Comparison of ENCODE assay signal across 19 cellular contexts in the genomic region with DNA sequence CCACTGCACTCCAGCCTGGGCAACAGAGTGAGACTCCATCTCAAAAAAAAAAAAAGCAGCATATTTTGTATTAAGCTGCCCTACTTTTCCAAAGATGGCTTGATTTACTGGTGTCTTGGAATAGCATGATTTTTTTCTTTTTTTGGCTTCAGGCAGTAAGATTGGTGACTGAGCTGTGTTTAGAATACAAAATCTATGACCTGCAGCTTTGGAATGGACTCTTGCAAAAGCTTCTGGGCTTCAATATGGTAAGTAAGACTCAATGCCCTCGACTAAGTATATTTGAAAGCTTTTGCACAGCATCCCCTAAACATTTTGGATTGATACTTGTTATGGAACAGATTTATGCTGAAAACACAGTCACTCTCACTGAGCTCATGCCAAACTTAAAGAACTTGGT.
DNase-seq lines count a peak whose midpoint lies in the region; ATAC-seq and TF ChIP-seq lines count a peak whose summit lies in the region.
"Had no signal": no experiment of that assay in that cellular context is flagged by ENCODE, and none has a peak within 500 bp of the region (broad histone marks: within the 10 kb centered on the region; RNA-seq: fewer than 3 reads in every experiment).

No MANE protein-coding gene starts in this region.

- H3K23ac ChIP-seq in IMR-90 (ENCODE audit: low read depth, low read length) = no peak overlapping the region

- POLR2A ChIA-PET in IMR-90 (lab: Charles Lee; ENCODE audit: unreplicated experiment) = no interaction called here

- H2BK20ac ChIP-seq in IMR-90 (ENCODE audit: low read depth, low read length) = peak overlapping the region; percentile 14; the same call in 1 of the 2 replicates

- no peaks in the 10 kb centered on the region for H4K20me1 ChIP-seq in IMR-90 (ENCODE audit: insufficient read depth, low read length)
- H4K20me1 ChIP-seq: BLaER1 had no signal

- H3K14ac ChIP-seq in IMR-90 (replicated peaks; ENCODE audit: low read depth, low read length) = no peak overlapping the region

- H4K8ac ChIP-seq in IMR-90 (ENCODE audit: low read depth in 2 of 2, low read length in 2 of 2) = no peak overlapping the region; a peak in 1 of 4 replicates

- TF ChIP-seq POLR2A in IMR-90 (IDR thresholded peaks at IDR 0.05; ENCODE audit: low read depth, low read length) = no peak

- peak overlapping the region; percentile 42; the same call in 1 of the 2 replicates for H3K18ac ChIP-seq in IMR-90 (ENCODE audit: low read depth, low read length)

- TF ChIP-seq CTCF in IMR-90 (conservative IDR thresholded peaks at IDR 0.05; ENCODE audit: low read depth, low read length) = no peak
- TF ChIP-seq CTCF in fibroblast of mammary gland (conservative IDR thresholded peaks at IDR 0.05; ENCODE audit: control insufficient read depth, insufficient read depth, low read depth, low read length) = no peak
- no peak for TF ChIP-seq CTCF in thoracic aorta (IDR thresholded peaks at IDR 0.05)

- H3K4me1 ChIP-seq in IMR-90 (ENCODE audit: control insufficient read depth, insufficient read depth, low read length) (peaks cover 7% of the 10 kb centered on the region; the same call in 1 of the 2 replicates), thoracic aorta (ENCODE audit: control insufficient read depth in 1 of 2, low read depth in 2 of 2) (peaks cover 0 to 27% of the 10 kb centered on the region in 2 donors)
- H3K4me1 ChIP-seq: BLaER1 had no signal

- H3K27ac ChIP-seq in IMR-90 (ENCODE audit: insufficient read depth, low read length) (peak overlapping the region; percentile 7; the same call in 1 of the 2 replicates), thoracic aorta (peak overlapping the region; percentile 25 to 27)
- H3K27ac ChIP-seq: BLaER1 had no signal

- no peaks in the 10 kb centered on the region for H3K4me1 Mint-ChIP-seq in activated T-cell treated with anti-CD3 and anti-CD28 coated beads, Interleukin-2, amount 50 U/mL, for 4 hours (ENCODE audit: low read depth)
- H3K4me1 Mint-ChIP-seq: CD8-positive, alpha-beta memory T cell had no signal

- no peak overlapping the region for H2AK5ac ChIP-seq in IMR-90 (ENCODE audit: low read depth, low read length)

- H4K91ac ChIP-seq in IMR-90 (ENCODE audit: insufficient read depth, low read depth, low read length) = no peak overlapping the region

- DNase-seq in AG20443 (ENCODE audit: low spot score) (peak; percentile 18), IMR-90 (peak; percentile 67), fibroblast of mammary gland (ENCODE audit: low read depth) (peak; percentile 5), thoracic aorta (ENCODE audit: low spot score) (no peak)
- DNase-seq in activated T-cell treated with anti-CD3 and anti-CD28 coated beads, Interleukin-2, amount 50 U/mL, for 4 hours = no peak
- DNase-seq: CD8-positive, alpha-beta memory T cell; H7; Karpas-422; NCI-H1930; NCI-H2171; NCI-H446 treated with DMSO at 0.1 percent for 48 hours; NCI-H774 had no signal

- no peak overlapping the region for H3K56ac ChIP-seq in IMR-90 (ENCODE audit: extremely low read depth, insufficient read depth, low read length)

- H3K36me3 Mint-ChIP-seq in activated T-cell treated with anti-CD3 and anti-CD28 coated beads, Interleukin-2, amount 50 U/mL, for 4 hours (ENCODE audit: insufficient read depth) = peaks cover 24% of the 10 kb centered on the region

- H3K4me3 ChIP-seq in IMR-90 (ENCODE audit: insufficient read depth, low read depth, low read length) (no peak overlapping the region), fibroblast of mammary gland (ENCODE audit: control insufficient read depth, low read depth, low read length) (no peak overlapping the region), thoracic aorta (no peak overlapping the region)
- H3K4me3 ChIP-seq: BLaER1 had no signal

- no peak overlapping the region for H2AK9ac ChIP-seq in IMR-90 (replicated peaks; ENCODE audit: low read depth, low read length, poor library complexity)

- no peaks in the 10 kb centered on the region for H3K9me3 ChIP-seq in IMR-90 (ENCODE audit: control insufficient read depth, insufficient read depth, low read length)
- H3K9me3 ChIP-seq in thoracic aorta = no peaks in the 10 kb centered on the region
- H3K9me3 ChIP-seq: BLaER1 had no signal

- TF ChIP-seq RAD21 in IMR-90 (IDR thresholded peaks at IDR 0.05; ENCODE audit: low read length) = no peak

- no CpG with 5 or more reads among the region's 1 CpG for WGBS in IMR-90 (ENCODE audit: extremely low coverage in 2 of 2, insufficient read length in 1 of 2), 2 experiments

- H3K4me2 ChIP-seq in IMR-90 (ENCODE audit: low read depth, low read length) = no peak overlapping the region; the same call in 1 of the 2 replicates
- H3K4me2 ChIP-seq: BLaER1 had no signal

- no peak overlapping the region for H3K4me3 Mint-ChIP-seq in activated T-cell treated with anti-CD3 and anti-CD28 coated beads, Interleukin-2, amount 50 U/mL, for 4 hours
- H3K4me3 Mint-ChIP-seq: CD8-positive, alpha-beta memory T cell had no signal

- peaks cover 5% of the 10 kb centered on the region; the same call in 1 of the 2 replicates for H3K36me3 ChIP-seq in IMR-90 (ENCODE audit: control insufficient read depth, insufficient read depth, low read length)
- peaks cover 5% of the 10 kb centered on the region for H3K36me3 ChIP-seq in thoracic aorta

- 0 out of 2 replicates have a peak, but pooled peaks cover 3% of the 10 kb centered on the region for H3K9me1 ChIP-seq in IMR-90 (ENCODE audit: insufficient read depth, low read length)

- H3K9me3 Mint-ChIP-seq in activated T-cell treated with anti-CD3 and anti-CD28 coated beads, Interleukin-2, amount 50 U/mL, for 4 hours = no peaks in the 10 kb centered on the region
- H3K9me3 Mint-ChIP-seq: CD8-positive, alpha-beta memory T cell had no signal

- no peak overlapping the region for H3K4ac ChIP-seq in IMR-90 (ENCODE audit: low read depth, low read length)

- H3K27me3 Mint-ChIP-seq in activated T-cell treated with anti-CD3 and anti-CD28 coated beads, Interleukin-2, amount 50 U/mL, for 4 hours (ENCODE audit: low read depth) = no peaks in the 10 kb centered on the region
- H3K27me3 Mint-ChIP-seq: CD8-positive, alpha-beta memory T cell had no signal

- no TSS peak for BruUV-seq in IMR-90 (replicated peaks; lab: Mats Ljungman, UMichigan)

- dilution Hi-C loops in IMR-90 (cut with HindIII; ENCODE audit: low sequenced_read_pairs, unreplicated experiment) = no loop called here

- H3K9ac ChIP-seq in IMR-90 (ENCODE audit: low read depth, low read length) = no peak overlapping the region
- H3K9ac ChIP-seq: BLaER1 had no signal

- in situ Hi-C loops in IMR-90 (cut with MboI; ENCODE audit: low sequenced_read_pairs) = no loop called here

- peak; percentile 82 for ATAC-seq in IMR-90 (ENCODE audit: low read depth)
- ATAC-seq in thoracic aorta (ENCODE audit: insufficient number of reproducible peaks, low FRiP score, low read depth) = no peak
- no peak for ATAC-seq in GM21515 (IDR thresholded peaks at IDR 0.05; ENCODE audit: unreplicated experiment)
- no peak for ATAC-seq in GM18520 (IDR thresholded peaks at IDR 0.05; ENCODE audit: unreplicated experiment)
- no peak for ATAC-seq in activated T-cell treated with anti-CD3 and anti-CD28 coated beads, Interleukin-2, amount 50 U/mL, for 4 hours
- no peak for ATAC-seq in esophagus mucosa
- ATAC-seq: HepG2, Panc1, Right ventricle myocardium inferior had no signal

- CTCF ChIA-PET in IMR-90 (lab: Yijun Ruan, JAX) = interaction anchor here (0.6 kb wide), 3 partner anchors 97 to 123 kb away, joined by 3 to 4 read pairs (median 3); no protein-coding TSS in a partner anchor

- H4K5ac ChIP-seq in IMR-90 (ENCODE audit: low read depth, low read length) = no peak overlapping the region

- no peak overlapping the region for H2AFZ ChIP-seq in IMR-90 (replicated peaks; ENCODE audit: low read length, poor library complexity)

- no peak overlapping the region for H2BK15ac ChIP-seq in IMR-90 (ENCODE audit: low read depth, low read length)

- no peak overlapping the region for H2BK5ac ChIP-seq in IMR-90 (ENCODE audit: low read depth, low read length, poor library complexity, severe bottlenecking)

- H3K27me3 ChIP-seq in IMR-90 (ENCODE audit: control insufficient read depth, insufficient read depth, low read length) = no peaks in the 10 kb centered on the region
- H3K27me3 ChIP-seq in thoracic aorta (replicated peaks; ENCODE audit: insufficient read depth) = no peaks in the 10 kb centered on the region
- H3K27me3 ChIP-seq: BLaER1 had no signal

- no peak overlapping the region for H2BK120ac ChIP-seq in IMR-90 (ENCODE audit: low read depth, low read length)

- intact Hi-C loops in IMR-90 (cut with micrococcal nuclease) = no loop called here

- no peaks in the 10 kb centered on the region for H3K79me1 ChIP-seq in IMR-90 (ENCODE audit: low read depth in 1 of 2, low read length in 2 of 2)

TF ChIP-seq in IMR-90, 13 proteins besides CTCF, POLR2A, EP300 and RAD21:
- TF ChIP-seq, protein P1, sequence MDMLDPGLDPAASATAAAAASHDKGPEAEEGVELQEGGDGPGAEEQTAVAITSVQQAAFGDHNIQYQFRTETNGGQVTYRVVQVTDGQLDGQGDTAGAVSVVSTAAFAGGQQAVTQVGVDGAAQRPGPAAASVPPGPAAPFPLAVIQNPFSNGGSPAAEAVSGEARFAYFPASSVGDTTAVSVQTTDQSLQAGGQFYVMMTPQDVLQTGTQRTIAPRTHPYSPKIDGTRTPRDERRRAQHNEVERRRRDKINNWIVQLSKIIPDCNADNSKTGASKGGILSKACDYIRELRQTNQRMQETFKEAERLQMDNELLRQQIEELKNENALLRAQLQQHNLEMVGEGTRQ (IDR thresholded peaks at IDR 0.05; ENCODE audit: low read depth, low read length) = no peak
- TF ChIP-seq CEBPB (IDR thresholded peaks at IDR 0.05; ENCODE audit: low read depth, low read length) = peak; percentile 73

Comparison
In these comparisons a context has a peak if more than half of its experiments do, and no peak if none do; other contexts are left out.
1. DNase-seq: peak in AG20443 (single experiment), IMR-90 (single experiment) and fibroblast of mammary gland (single experiment); none in thoracic aorta (single experiment) and activated T-cell treated with anti-CD3 and anti-CD28 coated beads, Interleukin-2, amount 50 U/mL, for 4 hours (single experiment).